17 cellular contexts compared by ENCODE assay signal in the genomic region with DNA sequence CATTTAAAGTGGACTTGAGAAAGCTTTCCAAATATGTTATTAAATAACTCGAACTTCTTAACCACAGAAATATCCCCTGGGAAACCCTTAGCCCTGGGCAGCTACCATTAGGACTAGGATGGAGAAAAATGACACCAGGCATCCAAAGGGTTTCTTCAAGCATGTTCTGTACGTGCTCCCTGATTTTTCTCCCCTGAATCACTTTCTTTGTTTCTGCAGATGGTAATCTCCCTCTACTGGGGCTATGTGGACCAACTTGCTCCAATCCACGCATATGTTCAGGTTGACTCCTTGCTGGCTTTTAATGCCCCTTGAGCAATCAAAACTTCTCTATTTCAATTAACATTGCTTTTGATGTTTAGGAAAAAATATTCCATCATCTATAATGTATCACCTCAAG.
DNase-seq lines count a peak whose midpoint lies in the region; ATAC-seq and TF ChIP-seq lines count a peak whose summit lies in the region.
"Had no signal": no experiment of that assay in that cellular context is flagged by ENCODE, and none has a peak within 500 bp of the region (broad histone marks: within the 10 kb centered on the region; RNA-seq: fewer than 3 reads in every experiment).

No MANE protein-coding gene starts in this region.

- no peak overlapping the region for H3K4ac ChIP-seq in trophoblast cell (ENCODE audit: low read depth, low read length)

- H3K9ac ChIP-seq in adipocyte (ENCODE audit: low read length), result no peak overlapping the region
- H3K9ac ChIP-seq in trophoblast cell (ENCODE audit: low read length), result no peak overlapping the region

- no peaks in the 10 kb centered on the region for H3K79me1 ChIP-seq in trophoblast cell (ENCODE audit: low read length)

- no peak overlapping the region for H3K23ac ChIP-seq in trophoblast cell (ENCODE audit: low read length)

- H2BK5ac ChIP-seq in trophoblast cell (ENCODE audit: low read depth, low read length, poor library complexity), result no peak overlapping the region

- WGBS in trophoblast cell (ENCODE audit: extremely low coverage, insufficient coverage, insufficient read length), result no CpG with 5 or more reads among the region's 3 CpGs

- ATAC-seq in omental fat pad (ENCODE audit: low FRiP score), result no peak
- ATAC-seq: Panc1 had no signal

- H3K14ac ChIP-seq in trophoblast cell (ENCODE audit: low read length), result no peak overlapping the region

- H3K79me2 ChIP-seq in trophoblast cell (ENCODE audit: control insufficient read depth, insufficient read depth, low read length, poor library complexity), result no peaks in the 10 kb centered on the region

- H2BK120ac ChIP-seq in trophoblast cell (ENCODE audit: insufficient read depth, low read length, poor library complexity), result no peak overlapping the region

- H2AFZ ChIP-seq in trophoblast cell (ENCODE audit: insufficient read depth, low read length, poor library complexity), result no peak overlapping the region

- H3K4me2 ChIP-seq in trophoblast cell (ENCODE audit: low read length), result no peak overlapping the region

- no peak overlapping the region for H2AK5ac ChIP-seq in trophoblast cell (ENCODE audit: low read length)

- H3K4me1 ChIP-seq in adipocyte (ENCODE audit: control insufficient read depth, insufficient read depth, low read length), result peaks cover 4% of the 10 kb centered on the region
- no peaks in the 10 kb centered on the region for H3K4me1 ChIP-seq in trophoblast cell (ENCODE audit: control insufficient read depth in 1 of 2, insufficient read depth in 2 of 2, low read length in 2 of 2)
- no peaks in the 10 kb centered on the region for H3K4me1 ChIP-seq in BE2C
- H3K4me1 ChIP-seq: Caco-2 had no signal

- no peak overlapping the region for H4K12ac ChIP-seq in trophoblast cell (ENCODE audit: low read depth, low read length)

- TF ChIP-seq CTCF in brain microvascular endothelial cell (IDR thresholded peaks at IDR 0.05; ENCODE audit: low read depth, low read length, missing control alignments) (peak; percentile 29), omental fat pad (IDR thresholded peaks at IDR 0.05) (no peak), BE2C (IDR thresholded peaks at IDR 0.05; ENCODE audit: low read depth, low read length) (no peak)

- H4K91ac ChIP-seq in trophoblast cell (ENCODE audit: low read depth, low read length), result no peak overlapping the region

- H2BK12ac ChIP-seq in trophoblast cell (ENCODE audit: low read length), result no peak overlapping the region

- H3K36me3 ChIP-seq in adipocyte (ENCODE audit: control insufficient read depth, insufficient read depth, low read length, severe bottlenecking) (no peaks in the 10 kb centered on the region), brain microvascular endothelial cell (replicated peaks) (no peaks in the 10 kb centered on the region), trophoblast cell (ENCODE audit: control insufficient read depth in 1 of 2, insufficient read depth in 2 of 2, low read length in 2 of 2) (no peaks in the 10 kb centered on the region), BE2C (no peaks in the 10 kb centered on the region)

- peak; percentile 83 for DNase-seq in adipocyte (ENCODE audit: low read depth)
- DNase-seq in brain microvascular endothelial cell, result no peak
- peak; percentile 56 for DNase-seq in fibroblast of gingiva (ENCODE audit: low read depth)
- peak; percentile 31 to 59 for DNase-seq in trophoblast cell
- no peak for DNase-seq in omental fat pad (ENCODE audit: low spot score)
- DNase-seq in NCI-H1436 (lab: John Stamatoyannopoulos, UW), result no peak
- no peak for DNase-seq in BE2C
- no peak for DNase-seq in pons (ENCODE audit: low spot score)
- DNase-seq: Caco-2; CD4-positive, CD25-positive, alpha-beta regulatory T cell; DMS53; KBM-7; NCI-H1436 treated with DMSO at 0.1 percent for 48 hours; NCI-H2081; NCI-H510A treated with DMSO at 0.1 percent for 48 hours; NCI-H82 had no signal

- H3K4me3 ChIP-seq in adipocyte (ENCODE audit: low read length) (no peak overlapping the region), brain microvascular endothelial cell (ENCODE audit: low read depth, low read length) (no peak overlapping the region), trophoblast cell (ENCODE audit: low read depth, low read length) (no peak overlapping the region), BE2C (ENCODE audit: low read depth, low read length) (no peak overlapping the region)

- H3K27ac ChIP-seq in brain microvascular endothelial cell (no peak overlapping the region), trophoblast cell (ENCODE audit: low read depth, low read length) (no peak overlapping the region)

- no peaks in the 10 kb centered on the region for H3K27me3 ChIP-seq in adipocyte (replicated peaks; ENCODE audit: control insufficient read depth, insufficient read depth, low read length)
- no peaks in the 10 kb centered on the region for H3K27me3 ChIP-seq in brain microvascular endothelial cell (replicated peaks)
- H3K27me3 ChIP-seq in trophoblast cell (ENCODE audit: insufficient read depth, low read length), result no peaks in the 10 kb centered on the region
- no peaks in the 10 kb centered on the region for H3K27me3 ChIP-seq in BE2C

- H3K9me3 ChIP-seq in adipocyte (ENCODE audit: control insufficient read depth, low read length), result no peaks in the 10 kb centered on the region
- no peaks in the 10 kb centered on the region for H3K9me3 ChIP-seq in trophoblast cell (ENCODE audit: insufficient read depth, low read depth, low read length)
- H3K9me3 ChIP-seq in BE2C, result no peaks in the 10 kb centered on the region
- H3K9me3 ChIP-seq: Caco-2 had no signal

- no peak overlapping the region for H4K8ac ChIP-seq in trophoblast cell (ENCODE audit: low read depth, low read length)

- no peak overlapping the region for H3K18ac ChIP-seq in trophoblast cell (ENCODE audit: low read length)

- in situ Hi-C loops in brain microvascular endothelial cell (cut with HindIII; ENCODE audit: low pct_ligation_motif_present, low sequenced_read_pairs), result no loop called here

Comparison
In these comparisons a context has a peak if more than half of its experiments do, and no peak if none do; other contexts are left out.
1. DNase-seq: peak in adipocyte (single experiment), fibroblast of gingiva (single experiment) and trophoblast cell (2 of 2); none in brain microvascular endothelial cell (single experiment), omental fat pad (single experiment), NCI-H1436 (single experiment), BE2C (single experiment) and pons (single experiment).